In genomic region chr6:146871613-146872465, GRCh38 we compare ENCODE assay signal across 15 cellular contexts.
A peak's percentile ranks its signal among the peaks of the same experiment; 100 is the strongest.
DNase-seq lines count a peak whose midpoint lies in the region; ATAC-seq and TF ChIP-seq lines count a peak whose summit lies in the region.
"Had no signal": no experiment of that assay in that cellular context is flagged by ENCODE, and none has a peak within 500 bp of the region (broad histone marks: within the 10 kb centered on the region; RNA-seq: fewer than 3 reads in every experiment).

No MANE protein-coding gene starts in this region.

- intact Hi-C loops in left colon (cut with DNase I, micrococcal nuclease) = no loop called here

- DNase-seq in DMS153 (lab: John Stamatoyannopoulos, UW) (peak; percentile 36), NCI-H1417 (lab: John Stamatoyannopoulos, UW) (peak; percentile 61 to 95 (median 91)), left colon (no peak), cerebellar cortex (ENCODE audit: low spot score) (no peak), LoVo (ENCODE audit: low spot score) (no peak), T1000 (lab: John Stamatoyannopoulos, UW) (no peak), left lobe of liver (ENCODE audit: low spot score) (no peak)
- DNase-seq: activated naive CD4-positive, alpha-beta T cell treated with anti-CD3 and anti-CD28 coated beads, Interleukin-2, amount 10 ng/mL, durations not matched to agents 7 days and 5 days; DND-41; naive B cell; NCI-H2107; OCI-M1; stimulated activated CD4-positive, alpha-beta T cell treated with anti-CD3 and anti-CD28 coated beads, Interleukin-4, amount 100 ng/mL, for 24 hours; transverse colon had no signal

- ATAC-seq in SK-N-SH treated with all-trans-retinoic acid at 6 μM for 48 hours = peak; percentile 92
- ATAC-seq in left colon = peak; percentile 76
- ATAC-seq in left lobe of liver = no peak

TF ChIP-seq in SK-N-SH treated with all-trans-retinoic acid at 6 μM for 48 hours, 23 proteins besides CTCF, POLR2A, EP300 and RAD21:
- no peak for TF ChIP-seq PATZ1 (CRISPR knock-in tag; IDR thresholded peaks at IDR 0.05; ENCODE audit: borderline replicate concordance)
- no peak for TF ChIP-seq TSHZ2 (CRISPR knock-in tag; IDR thresholded peaks at IDR 0.05)
- TF ChIP-seq GLIS3 (CRISPR knock-in tag; IDR thresholded peaks at IDR 0.05) = no peak
- peak; percentile 87 for TF ChIP-seq ISL1 (CRISPR knock-in tag; IDR thresholded peaks at IDR 0.05)
- no peak for TF ChIP-seq ZNF565 (CRISPR knock-in tag; conservative IDR thresholded peaks at IDR 0.05; ENCODE audit: low read depth)
- no peak for TF ChIP-seq CSDC2 (CRISPR knock-in tag; IDR thresholded peaks at IDR 0.05)
- TF ChIP-seq ZFP3 (CRISPR knock-in tag; IDR thresholded peaks at IDR 0.05) = no peak
- TF ChIP-seq ZNF70 (CRISPR knock-in tag; IDR thresholded peaks at IDR 0.05) = no peak
- 0 out of 2 replicates have a peak, but pooled peaks have one; percentile 61 for TF ChIP-seq TOX (CRISPR knock-in tag; IDR thresholded peaks at IDR 0.05; ENCODE audit: borderline replicate concordance)

Comparison
In these comparisons a context has a peak if more than half of its experiments do, and no peak if none do; other contexts are left out.
1. DNase-seq: peak in DMS153 (single experiment) and NCI-H1417 (3 of 3); none in left colon (0 of 2), cerebellar cortex (single experiment), LoVo (single experiment), T1000 (single experiment) and left lobe of liver (single experiment).